Comparison of ENCODE assay signal across 21 cellular contexts in genomic region chr14:87312138-87312537, GRCh38.
"Had no signal": no experiment of that assay in that cellular context is flagged by ENCODE, and none has a peak within 500 bp of the region (broad histone marks: within the 10 kb centered on the region; RNA-seq: fewer than 3 reads in every experiment).

No MANE protein-coding gene starts in this region.

- H3K36me3 ChIP-seq: heart right ventricle, neutrophil, right atrium auricular region, sigmoid colon, stomach, thoracic aorta, transverse colon had no signal

- H3K4me1 ChIP-seq: heart right ventricle, right atrium auricular region, sigmoid colon, stomach, transverse colon had no signal

- H3K4me3 ChIP-seq: dorsolateral prefrontal cortex, heart right ventricle, mucosa of descending colon, right atrium auricular region, sigmoid colon, skin epidermis, stomach, thoracic aorta, transverse colon had no signal

- FAIRE-seq: endometrium, frontal cortex, islet of Langerhans had no signal

- H3K9me3 ChIP-seq: neutrophil, right atrium auricular region, stomach, thoracic aorta, transverse colon had no signal

- DNase-seq: cortex of kidney; dorsolateral prefrontal cortex; effector memory CD4-positive, alpha-beta T cell; heart right ventricle; hypothalamus; kidney glomerular epithelial cell; mucosa of descending colon; naive thymus-derived CD8-positive, alpha-beta T cell; sigmoid colon; stimulated activated CD4-positive, alpha-beta T cell treated with anti-CD3 and anti-CD28 coated beads, Interleukin-12 subunit alpha, Interleukin-12 subunit beta, amount 100 ng/mL, for 4 hours; stimulated activated naive CD4-positive, alpha-beta T cell; stomach; substantia nigra; transverse colon had no signal

- H3K27ac ChIP-seq: dorsolateral prefrontal cortex, heart right ventricle, neutrophil, right atrium auricular region, sigmoid colon, skin epidermis, stomach, thoracic aorta, transverse colon had no signal

- H3K27me3 ChIP-seq: dorsolateral prefrontal cortex, heart right ventricle, neutrophil, right atrium auricular region, sigmoid colon, stomach, transverse colon had no signal
